Comparison of ENCODE assay signal across 1 cellular context in the genomic region with DNA sequence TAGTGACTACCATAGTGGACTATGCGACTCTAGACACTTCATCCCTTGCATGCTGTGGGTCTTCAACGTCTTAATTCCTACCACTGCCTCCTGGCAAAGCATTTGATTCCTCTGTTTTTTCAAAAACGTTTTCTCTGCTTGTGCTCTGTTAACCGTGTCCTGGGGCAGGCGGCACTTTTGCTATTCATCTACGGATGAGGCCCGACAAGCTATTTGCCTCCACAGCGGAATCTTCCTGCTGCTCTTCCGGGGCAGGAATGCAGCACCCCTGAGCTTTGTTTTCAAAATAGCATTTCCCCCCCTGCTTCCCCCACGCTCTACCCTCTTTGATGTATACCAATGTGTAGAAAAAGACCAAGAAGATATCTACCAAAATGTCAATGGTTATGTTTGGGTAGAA.
TF ChIP-seq lines count a peak whose summit lies in the region.

No MANE protein-coding gene starts in this region.

TF ChIP-seq in HepG2, 621 proteins besides CTCF, POLR2A, EP300 and RAD21 (continued from another document):
- TF ChIP-seq, protein P1, sequence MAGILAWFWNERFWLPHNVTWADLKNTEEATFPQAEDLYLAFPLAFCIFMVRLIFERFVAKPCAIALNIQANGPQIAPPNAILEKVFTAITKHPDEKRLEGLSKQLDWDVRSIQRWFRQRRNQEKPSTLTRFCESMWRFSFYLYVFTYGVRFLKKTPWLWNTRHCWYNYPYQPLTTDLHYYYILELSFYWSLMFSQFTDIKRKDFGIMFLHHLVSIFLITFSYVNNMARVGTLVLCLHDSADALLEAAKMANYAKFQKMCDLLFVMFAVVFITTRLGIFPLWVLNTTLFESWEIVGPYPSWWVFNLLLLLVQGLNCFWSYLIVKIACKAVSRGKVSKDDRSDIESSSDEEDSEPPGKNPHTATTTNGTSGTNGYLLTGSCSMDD (CRISPR knock-in tag; IDR thresholded peaks at IDR 0.05) = no peak
- no peak for TF ChIP-seq MED8 (CRISPR knock-in tag; IDR thresholded peaks at IDR 0.05; ENCODE audit: insufficient replicate concordance)
